Comparison of ENCODE assay signal across 27 cellular contexts in the genomic region with DNA sequence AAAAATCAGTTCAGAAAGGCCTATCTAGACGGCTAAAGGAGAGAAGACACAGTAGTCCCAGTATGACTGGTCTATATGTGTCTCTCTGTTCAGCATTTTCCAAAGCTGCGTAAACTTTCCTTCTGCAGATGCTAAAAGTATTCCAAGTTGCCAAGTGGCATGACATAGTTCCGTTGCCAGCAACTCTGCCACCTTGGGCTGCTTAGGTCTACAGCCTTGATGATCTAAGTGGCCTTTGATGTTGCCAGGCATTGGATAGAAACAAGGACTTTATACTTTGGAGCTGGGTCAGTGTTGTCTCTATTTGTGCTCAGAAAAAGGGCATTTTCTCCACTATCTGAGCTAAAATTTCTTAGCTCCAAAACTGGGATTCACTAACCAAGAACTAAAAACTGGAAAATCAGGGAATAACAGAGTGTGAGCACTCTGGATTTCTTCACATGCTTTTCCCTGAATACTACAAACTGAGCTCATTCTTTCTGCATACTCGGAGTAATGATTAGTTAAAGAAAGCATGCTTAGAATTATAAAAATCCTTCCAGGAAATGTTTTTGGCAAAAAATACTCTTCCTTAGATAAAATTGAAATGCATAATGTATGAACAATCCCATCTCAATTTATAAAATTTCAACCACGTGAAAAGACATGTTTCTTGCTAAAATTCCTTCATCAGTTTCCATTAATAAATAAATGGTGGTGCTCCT.
DNase-seq lines count a peak whose midpoint lies in the region; ATAC-seq and TF ChIP-seq lines count a peak whose summit lies in the region.
"Had no signal": no experiment of that assay in that cellular context is flagged by ENCODE, and none has a peak within 500 bp of the region (broad histone marks: within the 10 kb centered on the region; RNA-seq: fewer than 3 reads in every experiment).

No MANE protein-coding gene starts in this region.

- ATAC-seq in GM18861 (IDR thresholded peaks at IDR 0.05; ENCODE audit: unreplicated experiment) (no peak), GM18867 (IDR thresholded peaks at IDR 0.05; ENCODE audit: unreplicated experiment) (no peak), GM18909 (IDR thresholded peaks at IDR 0.05; ENCODE audit: poor library complexity, unreplicated experiment) (no peak)
- ATAC-seq: activated CD8-positive, alpha-beta memory T cell treated with anti-CD3 and anti-CD28 coated beads, Interleukin-2, amount 10 ng/mL, durations not matched to agents 7 days and 5 days; Panc1; pancreas had no signal

- no peak overlapping the region for H3K4me3 ChIP-seq in fibroblast of the aortic adventitia (ENCODE audit: low read depth, low read length)
- H3K4me3 ChIP-seq: pancreas, smooth muscle cell had no signal

- DNase-seq in GM04503 (ENCODE audit: low read depth) (peak; percentile 57), astrocyte of the hippocampus (ENCODE audit: low read depth, low spot score) (peak; percentile 30), fibroblast of the aortic adventitia (ENCODE audit: low read depth) (peak; percentile 83), stromal cell of bone marrow (ENCODE audit: low read depth) (peak; percentile 15), GM10266 (ENCODE audit: extremely low spot score) (no peak)
- DNase-seq: ACHN; activated CD4-positive, alpha-beta T cell treated with anti-CD3 and anti-CD28 coated beads, Interleukin-2, amount 10 ng/mL, durations not matched to agents 24 days and 14 days; activated CD8-positive, alpha-beta memory T cell treated with anti-CD3 and anti-CD28 coated beads, Interleukin-2, amount 10 ng/mL, durations not matched to agents 7 days and 5 days; activated T-cell treated with anti-CD3 and anti-CD28 coated beads, Interleukin-2, amount 50 U/mL, for 48 hours; amniotic stem cell; C1 segment of cervical spinal cord; Caco-2; central memory CD4-positive, alpha-beta T cell; NCI-H1092 treated with DMSO at 0.1 percent for 48 hours; NCI-H187; NCI-H526; nephron progenitor cell; pancreas; SHP77; stimulated activated CD4-positive, alpha-beta T cell treated with anti-CD3 and anti-CD28 coated beads, Interleukin-2, amount 100 ng/mL, for 24 hours; SW 1271; T-helper 9 cell had no signal

- TF ChIP-seq CTCF in fibroblast of the aortic adventitia (IDR thresholded peaks at IDR 0.05; ENCODE audit: insufficient read depth, low read length) = no peak
- TF ChIP-seq CTCF in GM10266 (IDR thresholded peaks at IDR 0.05; ENCODE audit: control insufficient read depth, insufficient read depth, low read depth, missing control alignments) = no peak
